ENCODE assay signal across 8 cellular contexts in the genomic region with DNA sequence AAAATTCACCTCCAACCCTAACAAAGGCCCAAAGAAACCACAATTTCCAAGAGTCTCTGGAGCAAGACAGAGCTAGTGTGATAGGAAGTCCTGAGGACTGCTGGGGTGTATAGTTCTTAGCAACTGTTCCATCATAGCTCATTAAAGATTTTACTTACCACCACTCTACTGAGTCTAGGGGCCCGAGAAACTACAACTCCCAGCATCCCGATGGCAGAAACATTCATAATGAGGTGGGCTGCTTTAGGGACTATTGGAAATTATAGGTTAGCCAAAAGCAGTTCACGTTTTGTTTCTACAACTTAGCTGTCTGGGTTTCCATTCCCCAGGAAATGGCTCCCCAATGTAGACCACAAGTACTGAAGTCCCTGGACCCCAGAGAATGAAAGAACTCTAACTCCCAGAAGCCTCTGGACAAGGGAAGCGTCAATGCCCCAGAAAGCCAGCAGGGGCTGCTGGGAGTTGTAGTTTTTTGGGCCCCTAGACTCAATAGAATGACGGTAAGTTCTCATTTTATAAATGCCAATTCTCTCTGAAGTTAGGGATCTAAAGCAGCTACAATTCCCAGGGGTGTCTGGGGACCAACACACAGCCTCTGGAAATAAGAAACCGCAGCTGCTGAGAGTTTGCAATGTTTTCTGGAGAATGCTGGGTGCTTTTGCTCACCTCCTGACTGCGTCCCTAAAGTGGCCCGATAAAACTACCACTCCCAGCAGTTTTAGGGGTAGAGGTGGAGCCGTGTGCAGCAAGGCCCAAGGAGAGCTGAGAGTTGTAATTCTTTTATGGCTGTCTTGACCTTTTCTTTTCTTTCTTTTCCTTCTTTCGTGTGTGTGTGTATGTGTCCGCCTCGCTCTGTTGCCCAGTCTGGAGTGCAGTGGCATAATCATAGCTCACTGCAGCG. TPM values are rescaled to one million over a fixed set of nuclear protein-coding genes. Genes with fewer than 3 reads are reported as not detected.
DNase-seq lines count a peak whose midpoint lies in the region; ATAC-seq and TF ChIP-seq lines count a peak whose summit lies in the region.

No MANE protein-coding gene starts in this region.

- H3K9me2 ChIP-seq in SK-N-SH, result no peaks in the 10 kb centered on the region

- H3K27me3 ChIP-seq in BJ (ENCODE audit: control insufficient read depth, insufficient read depth, low read length), result no peaks in the 10 kb centered on the region
- no peaks in the 10 kb centered on the region for H3K27me3 ChIP-seq in SK-N-SH (ENCODE audit: insufficient read depth)
- no peaks in the 10 kb centered on the region for H3K27me3 ChIP-seq in esophagus muscularis mucosa
- H3K27me3 ChIP-seq in smooth muscle cell (ENCODE audit: low read depth), result no peaks in the 10 kb centered on the region

- H3F3A ChIP-seq in SK-N-SH (replicated peaks; ENCODE audit: insufficient read depth) (peaks cover 21% of the 10 kb centered on the region), smooth muscle cell (ENCODE audit: low read depth) (peaks cover 17% of the 10 kb centered on the region)

- CTCF ChIA-PET in BJ (lab: Yijun Ruan, JAX) (interaction anchor here (0.5 to 3.1 kb wide), 5 partner anchors 9 to 181 kb away, joined by 3 to 11 read pairs (median 5); partner anchors contain the start of genes GYS1, HSD17B14 and RUVBL2), SK-N-SH (lab: Yijun Ruan, JAX) (interaction anchor here (1.0 to 4.5 kb wide), 5 partner anchors 8 to 188 kb away, joined by 3 to 27 read pairs (median 4); partner anchors contain the start of genes GYS1 and RUVBL2)

- H3K4me3 ChIP-seq in BJ (ENCODE audit: low read depth, low read length), result no peak overlapping the region
- H3K4me3 ChIP-seq in SK-N-SH (ENCODE audit: low read depth in 2 of 2, low read length in 1 of 2), result no peak overlapping the region
- no peak overlapping the region for H3K4me3 ChIP-seq in esophagus muscularis mucosa
- H3K4me3 ChIP-seq in smooth muscle cell, result no peak overlapping the region

- intact Hi-C loops in esophagus muscularis mucosa (cut with DNase I), result no loop called here

- in situ Hi-C loops in GM13976 (cut with MboI; ENCODE audit: low sequenced_read_pairs, unreplicated experiment), result no loop called here

- H3K9ac ChIP-seq in SK-N-SH (no peak overlapping the region), smooth muscle cell (ENCODE audit: low read depth) (no peak overlapping the region)

- H2AFZ ChIP-seq in SK-N-SH (ENCODE audit: low read depth) (no peak overlapping the region), smooth muscle cell (ENCODE audit: low read depth) (no peak overlapping the region)

- ATAC-seq in HG03135 (IDR thresholded peaks at IDR 0.05; ENCODE audit: unreplicated experiment), result no peak
- no peak for ATAC-seq in GM21390 (IDR thresholded peaks at IDR 0.05; ENCODE audit: unreplicated experiment)

- TF ChIP-seq CTCF in BJ (IDR thresholded peaks at IDR 0.05; ENCODE audit: insufficient read depth, low read depth, low read length) (peak; percentile 17; the same call in 1 of the 2 replicates), GM13976 (IDR thresholded peaks at IDR 0.05; ENCODE audit: borderline replicate concordance, control extremely low read depth, extremely low read depth, insufficient read depth, missing control alignments) (no peak), SK-N-SH (IDR thresholded peaks at IDR 0.05) (no peak), esophagus muscularis mucosa (IDR thresholded peaks at IDR 0.05) (peak in 2 of 3 experiments; percentile 14 to 17), smooth muscle cell (IDR thresholded peaks at IDR 0.05; ENCODE audit: borderline replicate concordance, insufficient read depth, poor library complexity, severe bottlenecking) (no peak)

- POLR2A ChIA-PET in BJ (lab: Charles Lee), result interaction anchor here (0.6 kb wide), 1 partner anchor 180 kb away, joined by 8 read pairs; no protein-coding TSS in a partner anchor
- POLR2A ChIA-PET in SK-N-SH (lab: Yijun Ruan, JAX), result interaction anchor here (0.9 kb wide), 1 partner anchor 10 kb away, joined by 3 read pairs; no protein-coding TSS in a partner anchor

- WGBS in SK-N-SH (ENCODE audit: low lambda C conversion rate), result 89% methylated on average over 11 of the region's 13 CpGs
- WGBS in esophagus muscularis mucosa, result 87% methylated on average over 12 of the region's 13 CpGs
- WGBS in smooth muscle cell (ENCODE audit: low lambda C conversion rate), result 91% methylated on average over 13 of the region's 13 CpGs

- no peak overlapping the region for H3K4me2 ChIP-seq in SK-N-SH
- no peak overlapping the region for H3K4me2 ChIP-seq in smooth muscle cell

- H3K27ac ChIP-seq in SK-N-SH (ENCODE audit: low read depth in 2 of 2, low read length in 1 of 2) (no peak overlapping the region), esophagus muscularis mucosa (replicated peaks in 1 of 4) (no peak overlapping the region), smooth muscle cell (ENCODE audit: low read depth) (no peak overlapping the region)

- H3K36me3 ChIP-seq in BJ (ENCODE audit: control insufficient read depth, insufficient read depth, low read length), result peaks cover 18% of the 10 kb centered on the region
- H3K36me3 ChIP-seq in SK-N-SH (replicated peaks in 1 of 2; ENCODE audit: control insufficient read depth in 1 of 2, insufficient read depth in 2 of 2, low read length in 1 of 2), result peaks cover 8 to 33% of the 10 kb centered on the region in 2 experiments
- H3K36me3 ChIP-seq in esophagus muscularis mucosa, result peaks cover 19 to 77% (median 59%) of the 10 kb centered on the region in 4 donors
- H3K36me3 ChIP-seq in smooth muscle cell (ENCODE audit: low read depth), result no peaks in the 10 kb centered on the region

- H3K79me2 ChIP-seq in SK-N-SH (ENCODE audit: insufficient read depth), result no peaks in the 10 kb centered on the region
- no peaks in the 10 kb centered on the region for H3K79me2 ChIP-seq in smooth muscle cell (ENCODE audit: low read depth)

- TF ChIP-seq RAD21 in SK-N-SH (IDR thresholded peaks at IDR 0.05; ENCODE audit: low read length), result no peak

- DNase-seq in BJ (ENCODE audit: low read depth) (no peak), GM13976 (ENCODE audit: low spot score) (peak; percentile 56), SK-N-SH (peak; percentile 72), esophagus muscularis mucosa (ENCODE audit: extremely low spot score) (no peak), cerebellar nuclear complex (lab: John Stamatoyannopoulos, UW) (no peak), smooth muscle cell (lab: John Stamatoyannopoulos, UW; ENCODE audit: unreplicated experiment) (no peak)

- TF ChIP-seq POLR2A in esophagus muscularis mucosa (IDR thresholded peaks at IDR 0.05; ENCODE audit: low read depth), result no peak

- H3K4me1 ChIP-seq in SK-N-SH (ENCODE audit: control insufficient read depth in 1 of 2, insufficient read depth in 2 of 2, low read depth in 1 of 2, low read length in 1 of 2) (no peaks in the 10 kb centered on the region), esophagus muscularis mucosa (peaks cover 21 to 23% (median 22%) of the 10 kb centered on the region in 4 donors), smooth muscle cell (ENCODE audit: low read depth) (no peaks in the 10 kb centered on the region)

- H4K20me1 ChIP-seq in SK-N-SH (ENCODE audit: insufficient read depth), result no peaks in the 10 kb centered on the region
- H4K20me1 ChIP-seq in smooth muscle cell (ENCODE audit: low read depth), result peaks cover 15% of the 10 kb centered on the region

- TF ChIP-seq EP300 in SK-N-SH (IDR thresholded peaks at IDR 0.05; ENCODE audit: borderline replicate concordance in 1 of 2, low read depth in 1 of 2, low read length in 1 of 2) (no peak), esophagus muscularis mucosa (IDR thresholded peaks at IDR 0.05) (no peak)

- H3K9me3 ChIP-seq in SK-N-SH (no peaks in the 10 kb centered on the region), esophagus muscularis mucosa (no peaks in the 10 kb centered on the region), smooth muscle cell (replicated peaks; ENCODE audit: low read depth) (no peaks in the 10 kb centered on the region)

RNA-seq across cellular contexts. Expression of gene FTL, which starts 11.1 kb away (rescaled TPM):
- polyA plus RNA-seq in BJ (2011; rRNA removed) (2,664 and 3,340 TPM in 2 replicates), SK-N-SH (2012; rRNA removed) (587 and 875 TPM in 2 replicates), smooth muscle cell (11,768 and 12,053 TPM in 2 replicates)
- polyA minus RNA-seq in BJ (2011; rRNA and poly(A)+ RNA removed), result 920 and 1,253 TPM in 2 replicates
- polyA plus RNA-seq in SK-N-SH (2012; cell fraction: cytosol; rRNA removed), result 532 and 592 TPM in 2 replicates
- 164 and 250 TPM in 2 replicates for polyA plus RNA-seq in SK-N-SH (2012; cell fraction: nucleus; rRNA removed)
- total RNA-seq in esophagus muscularis mucosa (1,000 to 10,000 TPM; 3,246 to 4,339 (median 3,896) TPM), smooth muscle cell (5,371 and 5,904 TPM in 2 replicates)

RNA-seq across cellular contexts. Expression of gene GYS1, which starts 16.9 kb away (rescaled TPM):
- polyA plus RNA-seq in BJ (2011; rRNA removed) (36.0 and 49.7 TPM in 2 replicates), SK-N-SH (2012; rRNA removed) (24.1 and 25.3 TPM in 2 replicates), smooth muscle cell (75.2 and 82.6 TPM in 2 replicates)
- 45.4 and 52.7 TPM in 2 replicates for polyA minus RNA-seq in BJ (2011; rRNA and poly(A)+ RNA removed)
- 12.9 and 18.2 TPM in 2 replicates for polyA plus RNA-seq in SK-N-SH (2012; cell fraction: cytosol; rRNA removed)
- polyA plus RNA-seq in SK-N-SH (2012; cell fraction: nucleus; rRNA removed), result 69.6 and 71.7 TPM in 2 replicates
- total RNA-seq in esophagus muscularis mucosa (10 to 100 TPM; 33.3 to 39.3 (median 37.3) TPM), smooth muscle cell (40.8 and 58.1 TPM in 2 replicates)

RNA-seq across cellular contexts. Expression of gene RUVBL2, which starts 17.5 kb away (rescaled TPM):
- polyA plus RNA-seq in BJ (2011; rRNA removed) (138 and 221 TPM in 2 replicates), SK-N-SH (2012; rRNA removed) (411 and 459 TPM in 2 replicates), smooth muscle cell (117 and 123 TPM in 2 replicates)
- 125 and 166 TPM in 2 replicates for polyA minus RNA-seq in BJ (2011; rRNA and poly(A)+ RNA removed)
- polyA plus RNA-seq in SK-N-SH (2012; cell fraction: cytosol; rRNA removed), result 196 and 298 TPM in 2 replicates
- polyA plus RNA-seq in SK-N-SH (2012; cell fraction: nucleus; rRNA removed), result 340 and 467 TPM in 2 replicates
- total RNA-seq in esophagus muscularis mucosa (100 to 1,000 TPM in 2 of 4 donors, 10 to 100 TPM in 2; 72.7 to 113 (median 97.6) TPM), smooth muscle cell (74.3 and 89.4 TPM in 2 replicates)

RNA-seq across cellular contexts. Expression of gene BAX, which starts 21.5 kb away (rescaled TPM):
- polyA plus RNA-seq in BJ (2011; rRNA removed) (141 and 159 TPM in 2 replicates), SK-N-SH (2012; rRNA removed) (278 and 640 TPM in 2 replicates), smooth muscle cell (153 and 185 TPM in 2 replicates)
- 77.8 and 133 TPM in 2 replicates for polyA minus RNA-seq in BJ (2011; rRNA and poly(A)+ RNA removed)
- 233 and 284 TPM in 2 replicates for polyA plus RNA-seq in SK-N-SH (2012; cell fraction: cytosol; rRNA removed)
- 332 and 395 TPM in 2 replicates for polyA plus RNA-seq in SK-N-SH (2012; cell fraction: nucleus; rRNA removed)
- total RNA-seq in esophagus muscularis mucosa (10 to 100 TPM; 39.0 to 50.4 (median 42.3) TPM), smooth muscle cell (42.8 and 124 TPM in 2 replicates)

RNA-seq across cellular contexts. Expression of gene LHB, which starts 40.7 kb away (rescaled TPM):
- polyA plus RNA-seq in BJ (2011; rRNA removed) (not detected in 2 replicates), SK-N-SH (2012; rRNA removed) (0.13 and 0.23 TPM in 2 replicates), smooth muscle cell (0.39 TPM in 1 of 2 replicates, not detected in the other)
- not detected in 2 replicates for polyA minus RNA-seq in BJ (2011; rRNA and poly(A)+ RNA removed)
- 0.13 TPM in 1 of 2 replicates, not detected in the other for polyA plus RNA-seq in SK-N-SH (2012; cell fraction: cytosol; rRNA removed)
- polyA plus RNA-seq in SK-N-SH (2012; cell fraction: nucleus; rRNA removed), result 3.1 and 5.2 TPM in 2 replicates
- total RNA-seq in esophagus muscularis mucosa (not detected), smooth muscle cell (not detected in 2 replicates)

Comparison
In these comparisons a context has a peak if more than half of its experiments do, and no peak if none do; other contexts are left out.
1. DNase-seq: peak in GM13976 (single experiment) and SK-N-SH (single experiment); none in BJ (single experiment), esophagus muscularis mucosa (single experiment), cerebellar nuclear complex (0 of 2) and smooth muscle cell (single experiment).
2. CTCF ChIP-seq: peak in BJ (single experiment) and esophagus muscularis mucosa (2 of 3); none in GM13976 (single experiment), SK-N-SH (single experiment) and smooth muscle cell (single experiment).